Comparison of ENCODE assay signal across 21 cellular contexts in the genomic region with DNA sequence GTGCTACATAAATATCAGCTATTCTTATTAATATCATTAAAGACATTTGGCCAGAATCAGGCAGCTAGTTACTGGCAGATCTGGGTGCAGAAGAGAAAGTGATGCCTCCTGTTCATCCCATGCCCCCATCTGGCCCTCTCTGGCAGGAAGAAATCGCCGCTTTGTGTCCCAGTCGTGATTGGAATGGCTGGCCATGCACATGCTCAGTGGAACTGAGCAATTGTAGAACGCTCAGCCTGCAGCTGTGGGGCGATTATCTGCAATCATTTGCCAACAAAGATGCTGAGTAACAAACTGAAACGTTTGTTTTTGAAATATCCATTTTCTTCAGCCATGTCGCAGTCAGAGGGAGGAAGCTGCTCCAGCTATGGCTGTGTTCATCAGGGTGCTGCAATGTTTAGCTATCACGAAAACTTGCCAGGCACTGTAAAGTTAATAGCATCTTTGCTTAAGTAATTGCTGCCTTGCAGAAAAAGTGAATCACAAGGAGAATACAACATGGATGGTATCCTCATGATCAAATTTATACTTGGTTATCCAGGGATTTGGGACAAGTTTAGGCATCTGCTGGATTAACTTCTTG. TPM values are rescaled to one million over a fixed set of nuclear protein-coding genes. Genes with fewer than 3 reads are reported as not detected.
DNase-seq lines count a peak whose midpoint lies in the region; ATAC-seq, FAIRE-seq and TF ChIP-seq lines count a peak whose summit lies in the region.
"Had no signal": no experiment of that assay in that cellular context is flagged by ENCODE, and none has a peak within 500 bp of the region (broad histone marks: within the 10 kb centered on the region; RNA-seq: fewer than 3 reads in every experiment).

No MANE protein-coding gene starts in this region.

- no peak overlapping the region for H3K27ac ChIP-seq in IMR-90 (ENCODE audit: insufficient read depth, low read length)
- no peak overlapping the region for H3K27ac ChIP-seq in GM12878 (ENCODE audit: control insufficient read depth, insufficient read depth)
- no peak overlapping the region for H3K27ac ChIP-seq in right cardiac atrium (ENCODE audit: low read length)
- H3K27ac ChIP-seq: right lobe of liver had no signal

- peaks cover 3% of the 10 kb centered on the region for H3K27me3 Mint-ChIP-seq in glutamatergic neuron (ENCODE audit: unreplicated experiment)
- H3K27me3 Mint-ChIP-seq: activated naive CD8-positive, alpha-beta T cell treated with anti-CD3 and anti-CD28 coated beads, Interleukin-2, amount 10 ng/mL, durations not matched to agents 7 days and 5 days had no signal

- H4K91ac ChIP-seq in IMR-90 (ENCODE audit: insufficient read depth, low read depth, low read length): peak overlapping the region; percentile 16; the same call in 1 of the 2 replicates

- H2BK5ac ChIP-seq in IMR-90 (ENCODE audit: low read depth, low read length, poor library complexity, severe bottlenecking): peak overlapping the region; percentile 63

- H3K9me3 ChIP-seq in IMR-90 (ENCODE audit: control insufficient read depth, insufficient read depth, low read length) (no peaks in the 10 kb centered on the region), GM12878 (replicated peaks; ENCODE audit: control insufficient read depth, insufficient read depth, low read length) (peaks cover 2% of the 10 kb centered on the region; the same call in 2 of the 3 replicates), right cardiac atrium (ENCODE audit: control insufficient read depth, low read length) (no peaks in the 10 kb centered on the region)
- H3K9me3 ChIP-seq: esophagus muscularis mucosa, right lobe of liver had no signal

- BruUV-seq in IMR-90 (replicated peaks; lab: Mats Ljungman, UMichigan) (no TSS peak), GM12878 (replicated peaks; lab: Mats Ljungman, UMichigan) (no TSS peak)

- CTCF ChIA-PET in IMR-90 (lab: Yijun Ruan, JAX): no interaction called here
- CTCF ChIA-PET in GM12878 (lab: Yijun Ruan, JAX): no interaction called here

- TF ChIP-seq RAD21 in IMR-90 (IDR thresholded peaks at IDR 0.05; ENCODE audit: low read length): no peak
- no peak for TF ChIP-seq RAD21 in GM12878 (IDR thresholded peaks at IDR 0.05; ENCODE audit: insufficient read depth, low read depth, low read length)

- H3K56ac ChIP-seq in IMR-90 (ENCODE audit: extremely low read depth, insufficient read depth, low read length): no peak overlapping the region

- H4K20me1 ChIP-seq in IMR-90 (ENCODE audit: insufficient read depth, low read length) (no peaks in the 10 kb centered on the region), GM12878 (ENCODE audit: control insufficient read depth, insufficient read depth) (no peaks in the 10 kb centered on the region)

- TF ChIP-seq EP300 in GM12878 (IDR thresholded peaks at IDR 0.05; ENCODE audit: borderline replicate concordance in 1 of 2, control insufficient read depth in 1 of 2, low read depth in 2 of 2, low read length in 2 of 2): no peak

- dilution Hi-C loops in IMR-90 (cut with HindIII; ENCODE audit: low sequenced_read_pairs, unreplicated experiment): no loop called here

- H3K4ac ChIP-seq in IMR-90 (ENCODE audit: low read depth, low read length): peak overlapping the region; percentile 42; the same call in 1 of the 2 replicates

- 0 out of 2 replicates have a peak overlapping the region, but pooled peaks have one; percentile 26 for H4K5ac ChIP-seq in IMR-90 (ENCODE audit: low read depth, low read length)

- no peaks in the 10 kb centered on the region for H3K36me3 Mint-ChIP-seq in glutamatergic neuron (ENCODE audit: unreplicated experiment)
- H3K36me3 Mint-ChIP-seq: activated naive CD8-positive, alpha-beta T cell treated with anti-CD3 and anti-CD28 coated beads, Interleukin-2, amount 10 ng/mL, durations not matched to agents 7 days and 5 days had no signal

- H3K27me3 ChIP-seq in IMR-90 (ENCODE audit: control insufficient read depth, insufficient read depth, low read length) (no peaks in the 10 kb centered on the region), GM12878 (replicated peaks in 1 of 2; ENCODE audit: control insufficient read depth in 2 of 2, insufficient read depth in 2 of 2, low read length in 1 of 2) (peaks cover 0 to 3% of the 10 kb centered on the region in 2 experiments; a peak in 1 of 4 replicates), right cardiac atrium (ENCODE audit: control insufficient read depth, insufficient read depth) (no peaks in the 10 kb centered on the region)
- H3K27me3 ChIP-seq: esophagus muscularis mucosa, right lobe of liver had no signal

- H2AK5ac ChIP-seq in IMR-90 (ENCODE audit: low read depth, low read length): peak overlapping the region; percentile 21; the same call in 1 of the 2 replicates

- POLR2A ChIA-PET in IMR-90 (lab: Charles Lee; ENCODE audit: unreplicated experiment) (no interaction called here), GM12878 (lab: Charles Lee) (no interaction called here)

- H3K9me1 ChIP-seq in IMR-90 (ENCODE audit: insufficient read depth, low read length): peaks cover 15% of the 10 kb centered on the region

- RAD21 ChIA-PET in GM12878 (lab: Charles Lee; ENCODE audit: unreplicated experiment): no interaction called here

- no peak overlapping the region for H3K23ac ChIP-seq in IMR-90 (ENCODE audit: low read depth, low read length)

- SMC1A ChIA-PET in GM12878 (lab: Charles Lee; ENCODE audit: uncharacterized antibody, unreplicated experiment): no interaction called here

- H3K4me3 ChIP-seq in IMR-90 (ENCODE audit: insufficient read depth, low read depth, low read length) (no peak overlapping the region), GM12878 (no peak overlapping the region), right cardiac atrium (ENCODE audit: low read length) (no peak overlapping the region)
- H3K4me3 ChIP-seq: esophagus muscularis mucosa, right lobe of liver had no signal

- 0 out of 2 replicates have a peak overlapping the region, but pooled peaks have one; percentile 22 for H3K14ac ChIP-seq in IMR-90 (replicated peaks; ENCODE audit: low read depth, low read length)

- TF ChIP-seq POLR2A in IMR-90 (IDR thresholded peaks at IDR 0.05; ENCODE audit: low read depth, low read length) (no peak), GM12878 (IDR thresholded peaks at IDR 0.05; ENCODE audit: low read depth, low read length) (no peak)

- no peaks in the 10 kb centered on the region for H3K79me2 ChIP-seq in GM12878 (ENCODE audit: control insufficient read depth, insufficient read depth, low read length)

- peak overlapping the region in 1 of 2 experiments; percentile 17; a peak in 1 of 4 replicates for H4K8ac ChIP-seq in IMR-90 (ENCODE audit: low read depth in 2 of 2, low read length in 2 of 2)

- no peak overlapping the region for H2BK15ac ChIP-seq in IMR-90 (ENCODE audit: low read depth, low read length)

- peak overlapping the region; percentile 20; the same call in 1 of the 2 replicates for H2BK120ac ChIP-seq in IMR-90 (ENCODE audit: low read depth, low read length)

- in situ Hi-C loops in IMR-90 (cut with MboI; ENCODE audit: low sequenced_read_pairs): loop anchor here (25.0 kb wide), 1 partner anchor 564 kb away; no protein-coding TSS in a partner anchor
- in situ Hi-C loops in GM12878 (cut with MboI): no loop called here

- H2AFZ ChIP-seq in IMR-90 (replicated peaks; ENCODE audit: low read length, poor library complexity) (no peak overlapping the region), GM12878 (ENCODE audit: control insufficient read depth, low read depth, low read length) (no peak overlapping the region)

- DNase-seq in IMR-90: no peak
- DNase-seq in GM12878 (ENCODE audit: low read depth, low spot score): no peak
- no peak for DNase-seq in right cardiac atrium
- DNase-seq in putamen (ENCODE audit: low spot score): peak; percentile 43
- no peak for DNase-seq in GM20000 (ENCODE audit: low spot score)
- no peak for DNase-seq in glutamatergic neuron
- no peak for DNase-seq in NCI-H524 treated with DMSO at 0.1 percent for 48 hours (lab: John Stamatoyannopoulos, UW)
- DNase-seq: activated naive CD8-positive, alpha-beta T cell treated with anti-CD3 and anti-CD28 coated beads, Interleukin-2, amount 10 ng/mL, durations not matched to agents 7 days and 5 days; COR-L47; KG1; NCI-H2029; NCI-H526; right lobe of liver; stimulated activated CD4-positive, alpha-beta T cell treated with anti-CD3 and anti-CD28 coated beads, Interleukin-2, amount 100 ng/mL, for 24 hours; stimulated activated naive CD8-positive, alpha-beta T cell treated with anti-CD3 and anti-CD28 coated beads, Interleukin-15, amount 100 ng/mL, for 72 hours had no signal

- H3K4me3 Mint-ChIP-seq in glutamatergic neuron (ENCODE audit: unreplicated experiment): no peak overlapping the region
- H3K4me3 Mint-ChIP-seq: activated naive CD8-positive, alpha-beta T cell treated with anti-CD3 and anti-CD28 coated beads, Interleukin-2, amount 10 ng/mL, durations not matched to agents 7 days and 5 days; activated T-helper 1 cell treated with anti-CD3 and anti-CD28 coated beads, Interleukin-12 subunit alpha, Interleukin-12 subunit beta, Interleukin-2, Interleukin-4 antibody, amounts not matched to agents 30 ng/mL and 10 ng/mL and 1 ng/mL, durations not matched to agents 14 hours and 24 hours and 36 hours; stimulated activated naive CD8-positive, alpha-beta T cell treated with anti-CD3 and anti-CD28 coated beads, Interleukin-15, amount 100 ng/mL, for 72 hours; T-helper 2 cell treated with Interferon-gamma antibody and Interleukin-4, amounts not matched to agents 5 μg/mL and 100 μg/mL, for 36 hours had no signal

- H3K27ac Mint-ChIP-seq in glutamatergic neuron (ENCODE audit: unreplicated experiment): no peak overlapping the region
- H3K27ac Mint-ChIP-seq: activated naive CD8-positive, alpha-beta T cell treated with anti-CD3 and anti-CD28 coated beads, Interleukin-2, amount 10 ng/mL, durations not matched to agents 7 days and 5 days; activated T-helper 1 cell treated with anti-CD3 and anti-CD28 coated beads, Interleukin-12 subunit alpha, Interleukin-12 subunit beta, Interleukin-2, Interleukin-4 antibody, amounts not matched to agents 30 ng/mL and 10 ng/mL and 1 ng/mL, durations not matched to agents 14 hours and 24 hours and 36 hours; stimulated activated naive CD8-positive, alpha-beta T cell treated with anti-CD3 and anti-CD28 coated beads, Interleukin-15, amount 100 ng/mL, for 72 hours; T-helper 2 cell treated with Interferon-gamma antibody and Interleukin-4, amounts not matched to agents 5 μg/mL and 100 μg/mL, for 36 hours had no signal

- H3K4me1 ChIP-seq in IMR-90 (ENCODE audit: control insufficient read depth, insufficient read depth, low read length) (peaks cover 21% of the 10 kb centered on the region), GM12878 (ENCODE audit: control insufficient read depth, insufficient read depth, low read length) (peaks cover 4% of the 10 kb centered on the region; the same call in 1 of the 2 replicates), right cardiac atrium (ENCODE audit: control insufficient read depth, insufficient read depth, low read length) (peaks cover 4% of the 10 kb centered on the region)
- H3K4me1 ChIP-seq: right lobe of liver had no signal

- peaks cover 2% of the 10 kb centered on the region for H3K9me3 Mint-ChIP-seq in glutamatergic neuron (ENCODE audit: unreplicated experiment)
- H3K9me3 Mint-ChIP-seq: activated naive CD8-positive, alpha-beta T cell treated with anti-CD3 and anti-CD28 coated beads, Interleukin-2, amount 10 ng/mL, durations not matched to agents 7 days and 5 days; activated T-helper 1 cell treated with anti-CD3 and anti-CD28 coated beads, Interleukin-12 subunit alpha, Interleukin-12 subunit beta, Interleukin-2, Interleukin-4 antibody, amounts not matched to agents 30 ng/mL and 10 ng/mL and 1 ng/mL, durations not matched to agents 14 hours and 24 hours and 36 hours; stimulated activated naive CD8-positive, alpha-beta T cell treated with anti-CD3 and anti-CD28 coated beads, Interleukin-15, amount 100 ng/mL, for 72 hours; T-helper 2 cell treated with Interferon-gamma antibody and Interleukin-4, amounts not matched to agents 5 μg/mL and 100 μg/mL, for 36 hours had no signal

- TF ChIP-seq CTCF in IMR-90 (conservative IDR thresholded peaks at IDR 0.05; ENCODE audit: low read depth, low read length) (no peak), GM12878 (IDR thresholded peaks at IDR 0.05 in 2 of 3, conservative IDR thresholded peaks at IDR 0.05 in 1 of 3; ENCODE audit: control insufficient read depth in 2 of 3, extremely low read depth in 1 of 3, insufficient read depth in 1 of 3, low read depth in 3 of 3, low read length in 3 of 3) (no peak), GM20000 (IDR thresholded peaks at IDR 0.05; ENCODE audit: extremely low read depth, missing control alignments) (no peak), glutamatergic neuron (IDR thresholded peaks at IDR 0.05; ENCODE audit: partially characterized antibody, unreplicated experiment) (no peak)

- H3K36me3 ChIP-seq in IMR-90 (ENCODE audit: control insufficient read depth, insufficient read depth, low read length) (no peaks in the 10 kb centered on the region), GM12878 (ENCODE audit: control insufficient read depth in 2 of 2, insufficient read depth in 2 of 2, low read length in 1 of 2) (no peaks in the 10 kb centered on the region)
- H3K36me3 ChIP-seq: esophagus muscularis mucosa, right lobe of liver had no signal

- peak overlapping the region; percentile 46; the same call in 1 of the 2 replicates for H3K18ac ChIP-seq in IMR-90 (ENCODE audit: low read depth, low read length)

- no peak overlapping the region for H3K4me2 ChIP-seq in IMR-90 (ENCODE audit: low read depth, low read length)
- H3K4me2 ChIP-seq in GM12878 (ENCODE audit: control insufficient read depth, insufficient read depth): no peak overlapping the region

- WGBS in IMR-90 (ENCODE audit: extremely low coverage in 2 of 2, insufficient read length in 1 of 2), 2 experiments: 77% methylated on average over 8 of the region's 8 CpGs; no CpG with 5 or more reads in 1 of the 2 experiments
- WGBS in GM12878 (ENCODE audit: insufficient coverage, insufficient replicate concordance, low lambda C conversion rate, missing lambda C conversion rate): 33% methylated on average over 8 of the region's 8 CpGs
- WGBS in right cardiac atrium: 66% methylated on average over 8 of the region's 8 CpGs

- no peak overlapping the region for H2AK9ac ChIP-seq in IMR-90 (replicated peaks; ENCODE audit: low read depth, low read length, poor library complexity)

- peaks cover 3 to 20% of the 10 kb centered on the region in 2 experiments; a peak in 3 of 4 replicates for H3K79me1 ChIP-seq in IMR-90 (ENCODE audit: low read depth in 1 of 2, low read length in 2 of 2)

- peaks cover 22% of the 10 kb centered on the region for H3K4me1 Mint-ChIP-seq in glutamatergic neuron (ENCODE audit: low read depth, unreplicated experiment)
- H3K4me1 Mint-ChIP-seq: activated naive CD8-positive, alpha-beta T cell treated with anti-CD3 and anti-CD28 coated beads, Interleukin-2, amount 10 ng/mL, durations not matched to agents 7 days and 5 days; stimulated activated naive CD8-positive, alpha-beta T cell treated with anti-CD3 and anti-CD28 coated beads, Interleukin-15, amount 100 ng/mL, for 72 hours had no signal

- FAIRE-seq in GM12878 (lab: Jason Lieb, UNC): no peak
- FAIRE-seq: GM19239 had no signal

- intact Hi-C loops in IMR-90 (cut with micrococcal nuclease) (no loop called here), GM12878 (cut with micrococcal nuclease; ENCODE audit: unreplicated experiment) (no loop called here), right cardiac atrium (cut with DNase I) (no loop called here)

- ATAC-seq in IMR-90 (ENCODE audit: low read depth) (no peak), GM12878 (no peak), right cardiac atrium (peak; percentile 19 to 26)
- ATAC-seq: right lobe of liver; stimulated activated naive CD8-positive, alpha-beta T cell treated with anti-CD3 and anti-CD28 coated beads, Interleukin-15, amount 100 ng/mL, for 72 hours had no signal

- no peak overlapping the region for H3K9ac ChIP-seq in IMR-90 (ENCODE audit: low read depth, low read length)
- H3K9ac ChIP-seq in GM12878 (ENCODE audit: control insufficient read depth, insufficient read depth, low read length): no peak overlapping the region

- H2BK20ac ChIP-seq in IMR-90 (ENCODE audit: low read depth, low read length): peak overlapping the region; percentile 41; the same call in 1 of the 2 replicates

RNA-seq across cellular contexts. Expression of a gene that starts 36.5 kb away (rescaled TPM):
- 8.3 and 12.5 TPM in 2 replicates for total RNA-seq in IMR-90 (2012; rRNA removed)
- polyA plus RNA-seq in IMR-90 (2012; rRNA removed): 21.7 and 28.7 TPM in 2 replicates
- polyA plus RNA-seq in IMR-90 (2012; cell fraction: cytosol; rRNA removed): 10.0 and 32.5 TPM in 2 replicates
- polyA plus RNA-seq in IMR-90 (2012; cell fraction: nucleus; rRNA removed; ENCODE audit: low replicate concordance): 23.1 and 29.5 TPM in 2 replicates
- not detected in 2 replicates for total RNA-seq in GM12878 (2013; cell fraction: nucleolus; rRNA removed)
- not detected in 2 replicates for total RNA-seq in GM12878 (2014; rRNA removed)
- not detected in 2 replicates for total RNA-seq in GM12878 (2014; rRNA removed; fragmentation: Illumina TruSeq; extraction: Trizol)
- not detected in 2 replicates for total RNA-seq in GM12878 (2021)
- polyA plus RNA-seq in GM12878 (2011; ENCODE audit: low read depth): not detected
- not detected in 2 replicates for polyA plus RNA-seq in GM12878 (2011; rRNA removed)
- polyA plus RNA-seq in GM12878 (2011; cell fraction: cytosol; rRNA removed): not detected in 2 replicates
- polyA plus RNA-seq in GM12878 (2011; cell fraction: nucleus; rRNA removed): not detected in 2 replicates
- not detected in 2 replicates for polyA plus RNA-seq in GM12878 (2012)
- polyA plus RNA-seq in GM12878 (2014; fragmentation: Illumina TruSeq; extraction: Trizol): not detected in 2 replicates
- not detected for polyA plus RNA-seq in GM12878 (2014; fragmentation: Nextera tagmentation; extraction: Ambion mirVana)
- not detected in 2 replicates for polyA plus RNA-seq in GM12878 (2014; rRNA removed)
- not detected for polyA plus RNA-seq in GM12878 (2016; fragmentation: Nextera tagmentation; extraction: Ambion mirVana)
- not detected in 2 replicates for polyA minus RNA-seq in GM12878 (2011; rRNA and poly(A)+ RNA removed)
- not detected in 2 replicates for polyA minus RNA-seq in GM12878 (2011; cell fraction: cytosol; rRNA and poly(A)+ RNA removed)
- polyA minus RNA-seq in GM12878 (2011; cell fraction: nucleus; rRNA and poly(A)+ RNA removed): not detected in 2 replicates
- total RNA-seq in right cardiac atrium: 1 to 10 TPM; 3.3 to 7.4 (median 5.6) TPM
- 17.4 TPM for polyA plus RNA-seq in right cardiac atrium
- total RNA-seq in glutamatergic neuron (ENCODE audit: unreplicated experiment): 0.83 TPM
- total RNA-seq: activated naive CD8-positive, alpha-beta T cell treated with anti-CD3 and anti-CD28 coated beads, Interleukin-2, amount 10 ng/mL, durations not matched to agents 7 days and 5 days; activated T-helper 1 cell treated with anti-CD3 and anti-CD28 coated beads, Interleukin-12 subunit alpha, Interleukin-12 subunit beta, Interleukin-2, Interleukin-4 antibody, amounts not matched to agents 30 ng/mL and 10 ng/mL and 1 ng/mL, durations not matched to agents 14 hours and 24 hours and 36 hours; G401; SK-MEL-5 had no signal

Comparison
In these comparisons a context has a peak if more than half of its experiments do, and no peak if none do; other contexts are left out.
1. ATAC-seq: peak in right cardiac atrium (2 of 2); none in IMR-90 (single experiment) and GM12878 (single experiment).